9 cellular contexts compared by ENCODE assay signal in the genomic region with DNA sequence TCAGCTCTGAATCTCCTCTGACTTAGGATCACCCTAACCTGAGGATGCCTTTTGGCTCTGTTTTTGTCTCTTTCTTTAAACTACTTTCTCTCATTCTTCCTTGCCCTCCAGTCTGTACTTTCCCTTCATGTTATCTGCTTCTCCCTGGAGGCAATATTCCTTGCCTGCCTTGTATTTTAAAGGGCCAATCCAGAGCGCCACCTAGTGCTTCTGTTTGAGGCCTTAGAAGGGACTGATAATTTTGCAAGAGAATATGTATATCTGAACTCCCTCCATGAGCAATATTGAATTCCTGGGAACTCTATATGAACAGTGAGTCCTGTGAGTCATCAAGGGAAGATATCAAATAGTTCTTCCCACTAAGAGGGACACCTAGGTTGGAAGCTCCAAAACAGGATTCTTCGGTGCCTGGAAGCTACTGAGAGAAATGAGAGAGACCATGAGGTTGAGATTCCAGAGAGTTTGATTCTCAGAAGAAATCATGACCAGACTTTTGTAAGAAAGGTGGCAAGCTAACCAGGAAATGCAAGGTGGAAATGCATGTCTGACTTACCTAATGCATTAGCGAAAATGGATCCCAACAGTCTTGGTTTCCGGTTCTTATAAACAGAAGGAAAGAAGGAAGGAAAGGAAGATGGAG.
DNase-seq lines count a peak whose midpoint lies in the region; ATAC-seq, FAIRE-seq and TF ChIP-seq lines count a peak whose summit lies in the region.
"Had no signal": no experiment of that assay in that cellular context is flagged by ENCODE, and none has a peak within 500 bp of the region (broad histone marks: within the 10 kb centered on the region; RNA-seq: fewer than 3 reads in every experiment).

No MANE protein-coding gene starts in this region.

- no TSS peak for BruUV-seq in GM12878 (replicated peaks; lab: Mats Ljungman, UMichigan)

- H3K27me3 ChIP-seq in GM12878 (replicated peaks in 1 of 2; ENCODE audit: control insufficient read depth in 2 of 2, insufficient read depth in 2 of 2, low read length in 1 of 2), result no peaks in the 10 kb centered on the region

- H3K27ac ChIP-seq in GM12878 (ENCODE audit: control insufficient read depth, insufficient read depth), result no peak overlapping the region
- no peak overlapping the region for H3K27ac ChIP-seq in kidney (ENCODE audit: low read depth in 2 of 2, low read length in 2 of 2)

- H3K36me3 ChIP-seq in GM12878 (ENCODE audit: control insufficient read depth in 2 of 2, insufficient read depth in 2 of 2, low read length in 1 of 2) (no peaks in the 10 kb centered on the region), kidney (ENCODE audit: control insufficient read depth in 1 of 2, insufficient read depth in 2 of 2, low read length in 2 of 2) (no peaks in the 10 kb centered on the region)

- DNase-seq in NK-92 treated with Interleukin-12 subunit alpha and Interleukin-12 subunit beta, amount 100 ng/mL, for 24 hours (lab: John Stamatoyannopoulos, UW), result peak; percentile 4
- DNase-seq in NK-92 (lab: John Stamatoyannopoulos, UW; ENCODE audit: unreplicated experiment) (no peak), HT1080 (ENCODE audit: low read depth) (peak; percentile 87), SK-MEL-5 (ENCODE audit: low read depth, low spot score) (peak; percentile 89), GM12878 (ENCODE audit: low read depth, low spot score) (no peak), kidney (no peak), putamen (ENCODE audit: low spot score) (no peak)
- DNase-seq in stimulated activated naive CD4-positive, alpha-beta T cell (lab: John Stamatoyannopoulos, UW), result peak in 5 of 6 experiments; percentile 0 to 28 (median 4)

- TF ChIP-seq POLR2A in GM12878 (IDR thresholded peaks at IDR 0.05; ENCODE audit: low read depth, low read length), result no peak

- no peak for TF ChIP-seq EP300 in GM12878 (IDR thresholded peaks at IDR 0.05; ENCODE audit: borderline replicate concordance in 1 of 2, control insufficient read depth in 1 of 2, low read depth in 2 of 2, low read length in 2 of 2)

- POLR2A ChIA-PET in GM12878 (lab: Charles Lee), result no interaction called here

- no peak overlapping the region for H3K9ac ChIP-seq in GM12878 (ENCODE audit: control insufficient read depth, insufficient read depth, low read length)
- no peak overlapping the region for H3K9ac ChIP-seq in kidney (ENCODE audit: low read length in 2 of 2)

- FAIRE-seq in GM12878 (lab: Jason Lieb, UNC) (peak; percentile 47), kidney (lab: Jason Lieb, UNC) (no peak)
- FAIRE-seq: G401.6 had no signal

- intact Hi-C loops in GM12878 (cut with micrococcal nuclease; ENCODE audit: unreplicated experiment), result no loop called here
- intact Hi-C loops in kidney (cut with DNase I), result no loop called here

- H3K79me2 ChIP-seq in GM12878 (ENCODE audit: control insufficient read depth, insufficient read depth, low read length), result no peaks in the 10 kb centered on the region

- RAD21 ChIA-PET in GM12878 (lab: Charles Lee; ENCODE audit: unreplicated experiment), result no interaction called here

- H3K4me2 ChIP-seq in GM12878 (ENCODE audit: control insufficient read depth, insufficient read depth), result no peak overlapping the region

- H3K4me1 ChIP-seq in GM12878 (ENCODE audit: control insufficient read depth, insufficient read depth, low read length) (no peaks in the 10 kb centered on the region), kidney (ENCODE audit: control insufficient read depth in 1 of 2, insufficient read depth in 1 of 2, low read depth in 1 of 2, low read length in 2 of 2) (no peaks in the 10 kb centered on the region)

- peak; percentile 63; the same call in 2 of the 3 replicates for ATAC-seq in GM12878

- SMC1A ChIA-PET in GM12878 (lab: Charles Lee; ENCODE audit: uncharacterized antibody, unreplicated experiment), result interaction anchor here (0.9 to 1.2 kb wide), 3 partner anchors 12 to 278 kb away, joined by 3 read pairs; no protein-coding TSS in a partner anchor

- peak; percentile 47 to 55 (median 52); a peak in 5 of 6 replicates for TF ChIP-seq CTCF in GM12878 (IDR thresholded peaks at IDR 0.05 in 2 of 3, conservative IDR thresholded peaks at IDR 0.05 in 1 of 3; ENCODE audit: control insufficient read depth in 2 of 3, extremely low read depth in 1 of 3, insufficient read depth in 1 of 3, low read depth in 3 of 3, low read length in 3 of 3)
- peak; percentile 32 for TF ChIP-seq CTCF in kidney (IDR thresholded peaks at IDR 0.05; ENCODE audit: borderline replicate concordance, extremely low read depth, insufficient read depth)

- CTCF ChIA-PET in GM12878 (lab: Yijun Ruan, JAX), result interaction anchor here (0.7 to 1.7 kb wide), 5 partner anchors 8 to 101 kb away, joined by 3 to 5 read pairs (median 4); no protein-coding TSS in a partner anchor

- no peaks in the 10 kb centered on the region for H4K20me1 ChIP-seq in GM12878 (ENCODE audit: control insufficient read depth, insufficient read depth)

- in situ Hi-C loops in SK-MEL-5 (cut with HindIII; ENCODE audit: low pct_unique_long_range_greater_than_20kb, low sequenced_read_pairs), result no loop called here
- in situ Hi-C loops in GM12878 (cut with MboI), result no loop called here

- WGBS in GM12878 (ENCODE audit: insufficient coverage, insufficient replicate concordance, low lambda C conversion rate, missing lambda C conversion rate), result 38% methylated on average over 4 of the region's 4 CpGs

- H3K4me3 ChIP-seq in GM12878, result no peak overlapping the region
- H3K4me3 ChIP-seq in kidney (ENCODE audit: low read length in 2 of 2), result no peak overlapping the region

- TF ChIP-seq RAD21 in GM12878 (IDR thresholded peaks at IDR 0.05; ENCODE audit: insufficient read depth, low read depth, low read length), result peak; percentile 70

- no peak overlapping the region for H2AFZ ChIP-seq in GM12878 (ENCODE audit: control insufficient read depth, low read depth, low read length)

- H3K9me3 ChIP-seq in GM12878 (replicated peaks; ENCODE audit: control insufficient read depth, insufficient read depth, low read length) (no peaks in the 10 kb centered on the region), kidney (ENCODE audit: control insufficient read depth in 1 of 2, low read length in 2 of 2) (no peaks in the 10 kb centered on the region)

TF ChIP-seq in GM12878, 131 proteins besides CTCF, POLR2A, EP300 and RAD21:
- no peak for TF ChIP-seq GABPA (IDR thresholded peaks at IDR 0.05; ENCODE audit: low read depth)
- TF ChIP-seq SMC3 (IDR thresholded peaks at IDR 0.05; ENCODE audit: borderline replicate concordance, low read length), result peak; percentile 37; the same call in 1 of the 2 replicates
- TF ChIP-seq JUND (IDR thresholded peaks at IDR 0.05; ENCODE audit: low read depth, low read length), result no peak

Comparison
In these comparisons a context has a peak if more than half of its experiments do, and no peak if none do; other contexts are left out.
1. DNase-seq: peak in NK-92 treated with Interleukin-12 subunit alpha and Interleukin-12 subunit beta, amount 100 ng/mL, for 24 hours (single experiment), HT1080 (single experiment), SK-MEL-5 (single experiment) and stimulated activated naive CD4-positive, alpha-beta T cell (5 of 6); none in NK-92 (single experiment), GM12878 (single experiment), kidney (single experiment) and putamen (single experiment).